ENCODE assay signal across 15 cellular contexts in genomic region chr17:82586576-82587233, GRCh38.
DNase-seq lines count a peak whose midpoint lies in the region; ATAC-seq and TF ChIP-seq lines count a peak whose summit lies in the region.
"Had no signal": no experiment of that assay in that cellular context is flagged by ENCODE, and none has a peak within 500 bp of the region (broad histone marks: within the 10 kb centered on the region; RNA-seq: fewer than 3 reads in every experiment).

No MANE protein-coding gene starts in this region.

- H3K27ac ChIP-seq in VCaP (peak overlapping the region; percentile 15; the same call in 1 of the 2 replicates), thymus (ENCODE audit: low read depth) (peak overlapping the region; percentile 11)
- H3K27ac ChIP-seq: pancreas, thoracic aorta had no signal

- H3K4me1 Mint-ChIP-seq in activated naive CD8-positive, alpha-beta T cell (ENCODE audit: low read depth), result peaks cover 14% of the 10 kb centered on the region
- H3K4me1 Mint-ChIP-seq in activated naive CD8-positive, alpha-beta T cell treated with anti-CD3 and anti-CD28 coated beads for 36 hours, result peaks cover 28% of the 10 kb centered on the region
- peaks cover 9 to 19% (median 12%) of the 10 kb centered on the region in 3 donors for H3K4me1 Mint-ChIP-seq in naive B cell

- peak overlapping the region; percentile 61 for H3K27ac Mint-ChIP-seq in activated naive CD8-positive, alpha-beta T cell
- no peak overlapping the region for H3K27ac Mint-ChIP-seq in activated naive CD8-positive, alpha-beta T cell treated with anti-CD3 and anti-CD28 coated beads for 36 hours
- H3K27ac Mint-ChIP-seq in naive B cell, result peak overlapping the region; percentile 39 to 94 (median 84)

- no peaks in the 10 kb centered on the region for H3K27me3 Mint-ChIP-seq in activated naive CD8-positive, alpha-beta T cell
- no peaks in the 10 kb centered on the region for H3K27me3 Mint-ChIP-seq in activated naive CD8-positive, alpha-beta T cell treated with anti-CD3 and anti-CD28 coated beads for 36 hours
- H3K27me3 Mint-ChIP-seq in naive B cell, result no peaks in the 10 kb centered on the region

- ATAC-seq in naive B cell (ENCODE audit: low read depth in 2 of 2), result no peak
- ATAC-seq: left cardiac atrium, pancreas had no signal

- DNase-seq in activated naive CD8-positive, alpha-beta T cell treated with anti-CD3 and anti-CD28 coated beads for 36 hours, result no peak
- no peak for DNase-seq in naive B cell
- DNase-seq in DMS114 treated with DMSO at 0.1 percent for 48 hours (lab: John Stamatoyannopoulos, UW; ENCODE audit: unreplicated experiment), result no peak
- DNase-seq in stimulated activated CD4-positive, alpha-beta T cell treated with anti-CD3 and anti-CD28 coated beads, Interleukin-2, amount 100 ng/mL, for 24 hours, result no peak
- no peak for DNase-seq in mesenteric fat pad (ENCODE audit: low spot score)
- DNase-seq: foreskin melanocyte, NCI-H524, OCI-M1 had no signal

- peaks cover 50% of the 10 kb centered on the region for H3K36me3 ChIP-seq in thymus (ENCODE audit: control insufficient read depth, insufficient read depth)

- peaks cover 2% of the 10 kb centered on the region for H3K36me3 Mint-ChIP-seq in activated naive CD8-positive, alpha-beta T cell
- peaks cover 42% of the 10 kb centered on the region for H3K36me3 Mint-ChIP-seq in activated naive CD8-positive, alpha-beta T cell treated with anti-CD3 and anti-CD28 coated beads for 36 hours
- peaks cover 7 to 8% of the 10 kb centered on the region in 2 donors for H3K36me3 Mint-ChIP-seq in naive B cell

- H3K27me3 ChIP-seq in thymus (ENCODE audit: control insufficient read depth, insufficient read depth), result no peaks in the 10 kb centered on the region
- H3K27me3 ChIP-seq: pancreas, sigmoid colon had no signal

- H3K9me3 Mint-ChIP-seq in activated naive CD8-positive, alpha-beta T cell (ENCODE audit: low read depth), result no peaks in the 10 kb centered on the region
- H3K9me3 Mint-ChIP-seq in activated naive CD8-positive, alpha-beta T cell treated with anti-CD3 and anti-CD28 coated beads for 36 hours, result no peaks in the 10 kb centered on the region
- no peaks in the 10 kb centered on the region for H3K9me3 Mint-ChIP-seq in naive B cell

- peaks cover 8% of the 10 kb centered on the region for H3K4me1 ChIP-seq in thymus (ENCODE audit: control insufficient read depth, insufficient read depth, low read length)
- H3K4me1 ChIP-seq: pancreas had no signal

- H3K4me3 Mint-ChIP-seq in activated naive CD8-positive, alpha-beta T cell, result no peak overlapping the region
- no peak overlapping the region for H3K4me3 Mint-ChIP-seq in activated naive CD8-positive, alpha-beta T cell treated with anti-CD3 and anti-CD28 coated beads for 36 hours
- no peak overlapping the region for H3K4me3 Mint-ChIP-seq in naive B cell

- TF ChIP-seq CTCF in VCaP (conservative IDR thresholded peaks at IDR 0.05), result no peak

- 95% methylated on average over 21 of the region's 21 CpGs for WGBS in thymus

- no peaks in the 10 kb centered on the region for H3K9me3 ChIP-seq in thymus (ENCODE audit: control insufficient read depth)
- H3K9me3 ChIP-seq: pancreas, sigmoid colon, thoracic aorta had no signal

- H3K4me3 ChIP-seq in thymus (ENCODE audit: low read length), result no peak overlapping the region
- H3K4me3 ChIP-seq: pancreas, sigmoid colon, thoracic aorta had no signal
